1 cellular context compared by ENCODE assay signal in the genomic region with DNA sequence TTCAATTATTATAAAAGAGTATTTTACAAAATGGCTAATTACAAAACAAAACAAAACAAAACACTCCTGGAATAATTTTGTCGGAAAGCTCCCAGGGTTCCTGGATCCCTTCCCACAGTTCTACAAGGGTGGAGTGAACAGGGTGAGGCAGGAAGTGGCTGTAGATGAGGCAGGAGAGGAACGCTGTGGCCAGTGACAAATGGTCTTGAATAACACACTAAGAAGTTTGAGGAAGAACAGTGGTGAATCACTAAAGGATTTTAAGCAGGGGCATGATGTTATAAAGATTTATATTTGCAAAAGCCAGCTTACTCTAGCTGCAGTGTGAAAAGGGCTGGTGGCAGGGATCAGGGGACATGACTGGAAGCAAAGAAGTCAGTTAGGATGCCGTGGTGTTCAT.
TF ChIP-seq lines count a peak whose summit lies in the region.

No MANE protein-coding gene starts in this region.

TF ChIP-seq in SK-N-SH, 30 proteins besides CTCF, POLR2A, EP300 and RAD21 (continued from another document):
- TF ChIP-seq, protein P1, sequence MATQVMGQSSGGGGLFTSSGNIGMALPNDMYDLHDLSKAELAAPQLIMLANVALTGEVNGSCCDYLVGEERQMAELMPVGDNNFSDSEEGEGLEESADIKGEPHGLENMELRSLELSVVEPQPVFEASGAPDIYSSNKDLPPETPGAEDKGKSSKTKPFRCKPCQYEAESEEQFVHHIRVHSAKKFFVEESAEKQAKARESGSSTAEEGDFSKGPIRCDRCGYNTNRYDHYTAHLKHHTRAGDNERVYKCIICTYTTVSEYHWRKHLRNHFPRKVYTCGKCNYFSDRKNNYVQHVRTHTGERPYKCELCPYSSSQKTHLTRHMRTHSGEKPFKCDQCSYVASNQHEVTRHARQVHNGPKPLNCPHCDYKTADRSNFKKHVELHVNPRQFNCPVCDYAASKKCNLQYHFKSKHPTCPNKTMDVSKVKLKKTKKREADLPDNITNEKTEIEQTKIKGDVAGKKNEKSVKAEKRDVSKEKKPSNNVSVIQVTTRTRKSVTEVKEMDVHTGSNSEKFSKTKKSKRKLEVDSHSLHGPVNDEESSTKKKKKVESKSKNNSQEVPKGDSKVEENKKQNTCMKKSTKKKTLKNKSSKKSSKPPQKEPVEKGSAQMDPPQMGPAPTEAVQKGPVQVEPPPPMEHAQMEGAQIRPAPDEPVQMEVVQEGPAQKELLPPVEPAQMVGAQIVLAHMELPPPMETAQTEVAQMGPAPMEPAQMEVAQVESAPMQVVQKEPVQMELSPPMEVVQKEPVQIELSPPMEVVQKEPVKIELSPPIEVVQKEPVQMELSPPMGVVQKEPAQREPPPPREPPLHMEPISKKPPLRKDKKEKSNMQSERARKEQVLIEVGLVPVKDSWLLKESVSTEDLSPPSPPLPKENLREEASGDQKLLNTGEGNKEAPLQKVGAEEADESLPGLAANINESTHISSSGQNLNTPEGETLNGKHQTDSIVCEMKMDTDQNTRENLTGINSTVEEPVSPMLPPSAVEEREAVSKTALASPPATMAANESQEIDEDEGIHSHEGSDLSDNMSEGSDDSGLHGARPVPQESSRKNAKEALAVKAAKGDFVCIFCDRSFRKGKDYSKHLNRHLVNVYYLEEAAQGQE (IDR thresholded peaks at IDR 0.05; ENCODE audit: low read depth, low read length) = no peak
- TF ChIP-seq JUND (IDR thresholded peaks at IDR 0.05) (peak; percentile 42; the same call in 1 of the 2 replicates), SMC3 (IDR thresholded peaks at IDR 0.05; ENCODE audit: low read depth, low read length) (no peak), TCF12 (IDR thresholded peaks at IDR 0.05) (peak; percentile 79)
- TF ChIP-seq, protein P2, sequence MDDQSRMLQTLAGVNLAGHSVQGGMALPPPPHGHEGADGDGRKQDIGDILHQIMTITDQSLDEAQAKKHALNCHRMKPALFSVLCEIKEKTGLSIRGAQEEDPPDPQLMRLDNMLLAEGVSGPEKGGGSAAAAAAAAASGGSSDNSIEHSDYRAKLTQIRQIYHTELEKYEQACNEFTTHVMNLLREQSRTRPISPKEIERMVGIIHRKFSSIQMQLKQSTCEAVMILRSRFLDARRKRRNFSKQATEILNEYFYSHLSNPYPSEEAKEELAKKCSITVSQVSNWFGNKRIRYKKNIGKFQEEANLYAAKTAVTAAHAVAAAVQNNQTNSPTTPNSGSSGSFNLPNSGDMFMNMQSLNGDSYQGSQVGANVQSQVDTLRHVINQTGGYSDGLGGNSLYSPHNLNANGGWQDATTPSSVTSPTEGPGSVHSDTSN (IDR thresholded peaks at IDR 0.05) = peak; percentile 81
